In the genomic region with DNA sequence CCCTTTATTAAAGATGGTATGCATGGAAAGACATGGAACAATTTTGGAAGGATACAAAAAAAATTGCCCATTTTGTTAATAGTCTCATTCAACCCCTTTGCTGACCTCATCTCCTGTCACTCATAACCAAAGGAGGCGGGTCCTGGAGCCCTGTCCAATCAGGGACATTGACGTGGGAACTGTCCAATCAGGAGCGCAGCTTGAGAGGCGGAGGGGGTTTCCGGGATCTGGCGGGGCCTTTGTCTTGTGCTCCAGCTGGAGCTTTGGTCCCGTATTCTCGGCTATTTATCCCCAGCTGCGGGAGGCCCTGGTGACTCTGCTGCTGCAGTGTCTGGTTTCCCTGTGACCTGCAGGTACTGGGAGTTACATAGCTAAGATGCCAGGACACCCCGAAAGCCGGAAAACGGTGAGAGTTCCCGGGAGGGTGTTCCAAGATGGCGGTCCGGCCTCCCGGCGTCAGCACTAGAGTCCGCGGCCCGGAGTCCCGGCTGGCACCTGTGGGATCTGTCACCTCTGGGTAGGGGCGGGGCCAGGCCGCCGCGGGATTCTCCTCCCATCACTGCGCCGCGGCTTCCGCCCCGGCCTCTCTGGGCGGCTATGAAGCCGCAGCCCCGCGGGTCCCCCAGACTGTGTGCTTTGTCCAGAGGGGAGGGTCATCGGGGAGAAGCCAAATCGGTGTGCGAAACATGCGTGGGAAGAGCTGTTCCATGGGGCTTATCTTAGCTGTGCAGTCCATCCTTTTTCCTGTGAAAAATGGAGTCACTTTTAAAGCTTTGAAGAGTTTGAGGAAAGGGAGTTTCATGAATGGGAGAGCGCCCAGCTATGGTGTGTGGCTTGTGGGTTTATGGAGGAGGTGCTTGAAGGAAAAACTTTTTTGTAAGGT, we compare ENCODE assay signal across 8 cellular contexts. TPM values are rescaled to one million over a fixed set of nuclear protein-coding genes. Genes with fewer than 3 reads are reported as not detected.
DNase-seq lines count a peak whose midpoint lies in the region; ATAC-seq and TF ChIP-seq lines count a peak whose summit lies in the region.

A gene (plus strand): TSS at position 238 of the 883 bp plus-strand sequence. CDS start 87,436 bp downstream, outside the sequence.

- intact Hi-C loops in head of caudate nucleus (cut with DNase I): no loop called here

- H3K27me3 ChIP-seq in osteoblast (ENCODE audit: insufficient read depth, low read length): peaks cover 10% of the 10 kb centered on the region
- H3K27me3 ChIP-seq in thoracic aorta (replicated peaks; ENCODE audit: insufficient read depth): no peaks in the 10 kb centered on the region

- H3K4me1 ChIP-seq in osteoblast (ENCODE audit: insufficient read depth, low read length): peaks cover 5% of the 10 kb centered on the region
- peaks cover 3 to 6% of the 10 kb centered on the region in 2 donors for H3K4me1 ChIP-seq in thoracic aorta (ENCODE audit: control insufficient read depth in 1 of 2, low read depth in 2 of 2)

- TF ChIP-seq POLR2A in GM10847 (IDR thresholded peaks at IDR 0.05; ENCODE audit: extremely low read depth, insufficient read length): peak; percentile 47

- H3K27me3 Mint-ChIP-seq in activated naive CD8-positive, alpha-beta T cell treated with anti-CD3 and anti-CD28 coated beads for 36 hours: peaks cover 30% of the 10 kb centered on the region

- H3K36me3 ChIP-seq in osteoblast (ENCODE audit: insufficient read depth, low read length) (no peaks in the 10 kb centered on the region), thoracic aorta (no peaks in the 10 kb centered on the region)

- H3K27ac Mint-ChIP-seq in activated naive CD8-positive, alpha-beta T cell treated with anti-CD3 and anti-CD28 coated beads for 36 hours: peak within 1 kb of the TSS; percentile 96

- peaks cover 10% of the 10 kb centered on the region for H3K9me3 Mint-ChIP-seq in activated naive CD8-positive, alpha-beta T cell treated with anti-CD3 and anti-CD28 coated beads for 36 hours

- H3K9me3 ChIP-seq in osteoblast (ENCODE audit: low read depth, low read length) (no peaks in the 10 kb centered on the region), thoracic aorta (no peaks in the 10 kb centered on the region)

- H3K4me2 ChIP-seq in osteoblast (ENCODE audit: insufficient read depth, low read length): peak within 1 kb of the TSS; percentile 98

- H3K79me2 ChIP-seq in osteoblast (ENCODE audit: insufficient read depth, low read length): peaks cover 26% of the 10 kb centered on the region

- H3K4me3 Mint-ChIP-seq in activated naive CD8-positive, alpha-beta T cell treated with anti-CD3 and anti-CD28 coated beads for 36 hours: peak within 1 kb of the TSS; percentile 96

- H3K36me3 Mint-ChIP-seq in activated naive CD8-positive, alpha-beta T cell treated with anti-CD3 and anti-CD28 coated beads for 36 hours: peaks cover 32% of the 10 kb centered on the region

- TF ChIP-seq CTCF in osteoblast (IDR thresholded peaks at IDR 0.05; ENCODE audit: extremely low read depth, low read depth, low read length): no peak
- TF ChIP-seq CTCF in thoracic aorta (IDR thresholded peaks at IDR 0.05): no peak

- ATAC-seq in HG02642 (IDR thresholded peaks at IDR 0.05; ENCODE audit: poor library complexity, unreplicated experiment) (peak; percentile 96), thoracic aorta (ENCODE audit: insufficient number of reproducible peaks, low FRiP score, low read depth) (peak; percentile 95)

- H3K4me3 ChIP-seq in osteoblast (ENCODE audit: insufficient read depth, low read length) (peak within 1 kb of the TSS; percentile 97), thoracic aorta (peak within 1 kb of the TSS; percentile 85)

- peak within 1 kb of the TSS; percentile 96 for H3K27ac ChIP-seq in osteoblast (ENCODE audit: low read depth, low read length)
- H3K27ac ChIP-seq in thoracic aorta: peak within 1 kb of the TSS; percentile 69 to 71

- peak within 1 kb of the TSS; percentile 100 for H2AFZ ChIP-seq in osteoblast (ENCODE audit: low read length)

- peak; percentile 80 for DNase-seq in NCI-H1105 (lab: John Stamatoyannopoulos, UW)
- peak; percentile 92 for DNase-seq in SKM-1 (lab: John Stamatoyannopoulos, UW; ENCODE audit: unreplicated experiment)
- DNase-seq in activated naive CD8-positive, alpha-beta T cell treated with anti-CD3 and anti-CD28 coated beads for 36 hours: peak; percentile 89
- peak; percentile 89 to 98 (median 95) for DNase-seq in head of caudate nucleus
- peak; percentile 100 for DNase-seq in osteoblast (ENCODE audit: insufficient read length, low spot score, missing footprints)
- DNase-seq in thoracic aorta (ENCODE audit: low spot score): peak; percentile 77

- H3K4me1 Mint-ChIP-seq in activated naive CD8-positive, alpha-beta T cell treated with anti-CD3 and anti-CD28 coated beads for 36 hours: peaks cover 28% of the 10 kb centered on the region

- peaks cover 2% of the 10 kb centered on the region for H4K20me1 ChIP-seq in osteoblast (ENCODE audit: insufficient read depth, low read length)

RNA-seq across cellular contexts. Expression of the gene that starts here (rescaled TPM):
- 1 to 10 TPM; 5.5 to 5.6 TPM for total RNA-seq in activated naive CD8-positive, alpha-beta T cell treated with anti-CD3 and anti-CD28 coated beads for 36 hours
- 3.6 and 6.2 TPM in 2 replicates for total RNA-seq in osteoblast
- 10 to 100 TPM in 1 of 2 donors, 1 to 10 TPM in 1; 7.1 to 10.6 TPM for total RNA-seq in thoracic aorta

Comparison
In these comparisons a context has a peak if more than half of its experiments do, and no peak if none do; other contexts are left out.
1. Peak in every context shown above with its lines: DNase-seq, ATAC-seq, H3K4me3 ChIP-seq and H3K27ac ChIP-seq.